8 cellular contexts compared by ENCODE assay signal in the genomic region with DNA sequence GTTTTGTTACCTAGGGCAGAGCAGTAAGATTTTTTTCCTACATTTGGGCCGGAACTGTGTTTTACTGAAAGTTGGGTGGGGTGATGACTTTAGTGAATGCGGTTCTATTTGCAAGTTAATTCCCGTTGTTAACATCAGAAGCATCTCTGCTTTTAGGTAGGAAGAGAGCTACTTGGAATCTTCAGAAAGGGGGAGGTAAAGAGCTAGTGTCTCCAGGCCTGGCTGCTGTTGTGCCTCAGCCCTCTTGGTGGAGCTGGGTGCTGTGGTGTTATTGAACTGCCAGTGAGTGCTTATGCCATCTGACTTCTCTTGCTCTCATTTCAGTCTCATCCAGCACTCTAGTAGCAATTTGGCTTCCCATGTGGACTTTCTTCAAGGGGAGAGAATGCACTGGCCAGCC. TPM values are rescaled to one million over a fixed set of nuclear protein-coding genes. Genes with fewer than 3 reads are reported as not detected.
A peak's percentile ranks its signal among the peaks of the same experiment; 100 is the strongest.
DNase-seq lines count a peak whose midpoint lies in the region; ATAC-seq and TF ChIP-seq lines count a peak whose summit lies in the region.

No MANE protein-coding gene starts in this region.

- H3K4me3 ChIP-seq in iPS-20b (ENCODE audit: low read length): peak overlapping the region; percentile 54; the same call in 1 of the 2 replicates

- H3K27me3 Mint-ChIP-seq in HFFc6 (ENCODE audit: insufficient read depth): peaks cover 7% of the 10 kb centered on the region; the same call in 1 of the 2 replicates
- H3K27me3 Mint-ChIP-seq in activated CD8-positive, alpha-beta T cell treated with anti-CD3 and anti-CD28 coated beads for 36 hours: no peaks in the 10 kb centered on the region

- CTCF ChIA-PET in activated CD8-positive, alpha-beta T cell treated with anti-CD3 and anti-CD28 coated beads for 36 hours (lab: Charles Lee): interaction anchor here (1.6 kb wide), 1 partner anchor 11 kb away, joined by 5 read pairs; no protein-coding TSS in a partner anchor

- no peaks in the 10 kb centered on the region for H3K9me3 Mint-ChIP-seq in HFFc6
- no peaks in the 10 kb centered on the region for H3K9me3 Mint-ChIP-seq in activated CD8-positive, alpha-beta T cell treated with anti-CD3 and anti-CD28 coated beads for 36 hours

- H3K36me3 Mint-ChIP-seq in HFFc6 (ENCODE audit: low read depth): peaks cover 27% of the 10 kb centered on the region
- H3K36me3 Mint-ChIP-seq in activated CD8-positive, alpha-beta T cell treated with anti-CD3 and anti-CD28 coated beads for 36 hours (ENCODE audit: low read depth): peaks cover 24% of the 10 kb centered on the region

- H3K27ac ChIP-seq in iPS-20b (ENCODE audit: low read length): peak overlapping the region; percentile 44

- TF ChIP-seq CTCF in HFFc6 (IDR thresholded peaks at IDR 0.05): peak; percentile 55
- no peak for TF ChIP-seq CTCF in activated CD8-positive, alpha-beta T cell treated with anti-CD3 and anti-CD28 coated beads for 36 hours (IDR thresholded peaks at IDR 0.05)

- H3K27me3 ChIP-seq in iPS-20b (ENCODE audit: insufficient read depth, low read length): no peaks in the 10 kb centered on the region

- intact Hi-C loops in activated CD8-positive, alpha-beta T cell treated with anti-CD3 and anti-CD28 coated beads for 36 hours (cut with micrococcal nuclease): no loop called here

- peaks cover 49% of the 10 kb centered on the region for H3K36me3 ChIP-seq in iPS-20b (ENCODE audit: insufficient read depth, low read depth, low read length)

- POLR2A ChIA-PET in activated CD8-positive, alpha-beta T cell treated with anti-CD3 and anti-CD28 coated beads for 36 hours (lab: Charles Lee): interaction anchor here (1.0 to 1.3 kb wide), 2 partner anchors 9 to 72 kb away, joined by 3 to 4 read pairs; no protein-coding TSS in a partner anchor

- no peak overlapping the region for H3K27ac Mint-ChIP-seq in HFFc6
- H3K27ac Mint-ChIP-seq in activated CD8-positive, alpha-beta T cell treated with anti-CD3 and anti-CD28 coated beads for 36 hours: peak overlapping the region; percentile 35

- H3K4me1 Mint-ChIP-seq in HFFc6 (ENCODE audit: low read depth): peaks cover 31% of the 10 kb centered on the region
- H3K4me1 Mint-ChIP-seq in activated CD8-positive, alpha-beta T cell treated with anti-CD3 and anti-CD28 coated beads for 36 hours (ENCODE audit: low read depth): peaks cover 26% of the 10 kb centered on the region

- peaks cover 10% of the 10 kb centered on the region; the same call in 1 of the 2 replicates for H3K4me1 ChIP-seq in iPS-20b (ENCODE audit: insufficient read depth, low read length)

- no peak for ATAC-seq in activated CD8-positive, alpha-beta T cell treated with anti-CD3 and anti-CD28 coated beads for 36 hours
- no peak for ATAC-seq in HG03175 (IDR thresholded peaks at IDR 0.05; ENCODE audit: unreplicated experiment)
- ATAC-seq in HG02642 (IDR thresholded peaks at IDR 0.05; ENCODE audit: poor library complexity, unreplicated experiment): no peak
- ATAC-seq in HG03045 (IDR thresholded peaks at IDR 0.05; ENCODE audit: unreplicated experiment): no peak

- DNase-seq in CMK (ENCODE audit: low read depth) (peak; percentile 22), HFFc6 (peak; percentile 52), GM19238 (ENCODE audit: insufficient read length, low spot score) (no peak)
- peak; percentile 25 for DNase-seq in activated CD8-positive, alpha-beta T cell treated with anti-CD3 and anti-CD28 coated beads for 36 hours

- peak overlapping the region; percentile 33; the same call in 1 of the 2 replicates for H3K9ac ChIP-seq in iPS-20b (ENCODE audit: low read depth, low read length)

- H3K9me3 ChIP-seq in iPS-20b (ENCODE audit: insufficient read depth, low read depth, low read length): no peaks in the 10 kb centered on the region

- peak overlapping the region; percentile 2; the same call in 1 of the 2 replicates for H3K4me3 Mint-ChIP-seq in HFFc6
- H3K4me3 Mint-ChIP-seq in activated CD8-positive, alpha-beta T cell treated with anti-CD3 and anti-CD28 coated beads for 36 hours: no peak overlapping the region

RNA-seq across cellular contexts. Expression of gene KDM4A, which starts 3.4 kb away (rescaled TPM):
- total RNA-seq in HFFc6 (2021; fragmentation: NEBNext Ultra II Directional; extraction: Animal tissue kit (Norgen Biotek cat#: 25700)): 10 to 100 TPM; 24.8 to 37.0 (median 32.1) TPM
- 10 to 100 TPM; 31.0 to 34.0 TPM for total RNA-seq in activated CD8-positive, alpha-beta T cell treated with anti-CD3 and anti-CD28 coated beads for 36 hours

RNA-seq across cellular contexts. Expression of gene ST3GAL3, which starts 54.0 kb away (rescaled TPM):
- 10 to 100 TPM; 15.2 to 22.3 (median 18.0) TPM for total RNA-seq in HFFc6 (2021; fragmentation: NEBNext Ultra II Directional; extraction: Animal tissue kit (Norgen Biotek cat#: 25700))
- 10 to 100 TPM; 14.5 to 20.0 TPM for total RNA-seq in activated CD8-positive, alpha-beta T cell treated with anti-CD3 and anti-CD28 coated beads for 36 hours
